In the genomic region with DNA sequence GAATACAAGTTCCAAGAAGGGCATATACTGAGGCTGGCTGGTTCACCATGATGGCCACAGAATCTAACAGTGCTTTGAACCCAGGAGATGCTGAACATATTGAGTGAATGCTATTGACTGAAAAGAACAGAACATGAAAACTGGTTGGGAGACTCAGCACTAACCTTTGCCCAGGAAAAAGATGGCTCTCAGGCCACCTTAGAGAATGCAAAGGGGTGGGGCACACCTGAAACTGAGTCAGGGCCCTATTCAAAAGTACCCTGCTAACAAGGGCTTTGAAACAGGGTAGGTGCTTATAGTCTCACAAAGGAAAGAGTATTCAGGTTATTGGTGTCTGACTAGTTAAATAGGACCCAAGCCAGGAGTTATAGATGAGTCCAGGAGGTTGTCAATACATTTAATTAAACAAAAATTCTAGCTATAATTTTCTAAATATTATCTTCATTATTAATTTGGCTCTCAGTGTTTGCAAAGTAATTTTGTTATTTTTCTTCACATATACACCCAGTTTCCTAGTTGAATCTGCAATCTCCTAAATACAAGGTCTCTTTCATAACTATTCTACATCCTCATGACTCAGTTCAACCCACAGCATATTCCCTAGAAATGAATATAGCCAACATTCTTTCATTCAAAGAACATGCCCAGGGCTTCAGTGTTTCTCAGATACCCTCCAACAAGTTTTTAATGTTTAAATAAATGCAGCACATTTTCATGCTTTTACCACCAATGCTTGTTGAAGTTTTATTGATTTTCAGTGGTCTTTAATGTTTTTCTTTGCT, we compare ENCODE assay signal across 21 cellular contexts.
"Had no signal": no experiment of that assay in that cellular context is flagged by ENCODE, and none has a peak within 500 bp of the region (broad histone marks: within the 10 kb centered on the region; RNA-seq: fewer than 3 reads in every experiment).

No MANE protein-coding gene starts in this region.

- H3K4me1 ChIP-seq: testis, vagina had no signal

- H3K9me3 ChIP-seq: testis, vagina had no signal

- H3K4me2 ChIP-seq: hepatocyte had no signal

- ATAC-seq: activated CD4-positive, alpha-beta T cell treated with anti-CD3 and anti-CD28 coated beads for 36 hours; activated T-helper 17 cell treated with anti-CD3 and anti-CD28 coated beads, Interleukin-2, amount 50 U/mL, for 72 hours; left ventricle myocardium superior; stimulated activated naive B cell treated with anti-CD40 and anti-IgM and Interleukin-4, amounts not matched to agents 10 μg/mL and 1 μg/mL and 100 μg/mL, for 72 hours had no signal

- H3K27me3 ChIP-seq: brain microvascular endothelial cell, hepatocyte, testis, vagina had no signal

- H3K36me3 ChIP-seq: brain microvascular endothelial cell, vagina had no signal

- H3K27ac ChIP-seq: brain microvascular endothelial cell, coronary artery, hepatocyte, testis, vagina had no signal

- H3K4me3 ChIP-seq: coronary artery, hepatocyte, testis, vagina had no signal

- H2AFZ ChIP-seq: hepatocyte had no signal

- DNase-seq: activated B cell treated with CpG ODN at 0.5 μM for 24 hours; activated CD4-positive, alpha-beta T cell treated with anti-CD3 and anti-CD28 coated beads for 36 hours; activated CD4-positive, alpha-beta T cell treated with anti-CD3 and anti-CD28 coated beads, Interleukin-2, amount 50 U/mL, for 4 hours; activated CD8-positive, alpha-beta memory T cell treated with anti-CD3 and anti-CD28 coated beads for 24 hours; activated CD8-positive, alpha-beta memory T cell treated with anti-CD3 and anti-CD28 coated beads, Interleukin-2, amount 50 U/mL, for 4 hours; activated T-cell treated with anti-CD3 and anti-CD28 coated beads, Interleukin-2, amount 50 U/mL, for 24 hours; aorta; brain microvascular endothelial cell; central memory CD4-positive, alpha-beta T cell; foreskin fibroblast; glutamatergic neuron; left ventricle myocardium superior; retina; stimulated activated CD4-positive, alpha-beta T cell treated with anti-CD3 and anti-CD28 coated beads, Interleukin-2, amount 100 ng/mL, for 48 hours; stimulated activated CD8-positive, alpha-beta memory T cell treated with anti-CD3 and anti-CD28 coated beads, Interleukin-4, amount 100 ng/mL, for 48 hours; stimulated activated naive B cell treated with anti-CD40 and anti-IgM and Interleukin-4, amounts not matched to agents 10 μg/mL and 1 μg/mL and 100 μg/mL, for 72 hours; testis had no signal
